15 cellular contexts compared by ENCODE assay signal in genomic region chr2:213036836-213037235, GRCh38.
DNase-seq lines count a peak whose midpoint lies in the region; FAIRE-seq and TF ChIP-seq lines count a peak whose summit lies in the region.
"Had no signal": no experiment of that assay in that cellular context is flagged by ENCODE, and none has a peak within 500 bp of the region (broad histone marks: within the 10 kb centered on the region; RNA-seq: fewer than 3 reads in every experiment).

No MANE protein-coding gene starts in this region.

- H3K9ac ChIP-seq in adipocyte (ENCODE audit: low read length) = no peak overlapping the region

- no peaks in the 10 kb centered on the region for H3K36me3 ChIP-seq in adipocyte (ENCODE audit: control insufficient read depth, insufficient read depth, low read length, severe bottlenecking)
- H3K36me3 ChIP-seq: gastroesophageal sphincter, HAP-1 had no signal

- H3K27me3 ChIP-seq in adipocyte (replicated peaks; ENCODE audit: control insufficient read depth, insufficient read depth, low read length) = no peaks in the 10 kb centered on the region
- H3K27me3 ChIP-seq: gastroesophageal sphincter had no signal

- H3K4me1 ChIP-seq in adipocyte (ENCODE audit: control insufficient read depth, insufficient read depth, low read length) = no peaks in the 10 kb centered on the region
- H3K4me1 ChIP-seq: gastroesophageal sphincter, HAP-1 had no signal

- POLR2A ChIA-PET in HEK293T (lab: Yijun Ruan, JAX) = no interaction called here

- peak; percentile 73 for FAIRE-seq in GM19239 (lab: Jason Lieb, UNC)
- FAIRE-seq: keratinocyte had no signal

- CTCF ChIA-PET in HEK293T (lab: Yijun Ruan, JAX) = no interaction called here

- H3K9me3 ChIP-seq in adipocyte (ENCODE audit: control insufficient read depth, low read length) = no peaks in the 10 kb centered on the region
- H3K9me3 ChIP-seq: gastroesophageal sphincter, HAP-1 had no signal

- no peak overlapping the region for H3K4me3 ChIP-seq in adipocyte (ENCODE audit: low read length)
- H3K4me3 ChIP-seq: gastroesophageal sphincter, HAP-1 had no signal

- DNase-seq in AG20443 (ENCODE audit: low spot score) (peak; percentile 42), GM19239 (ENCODE audit: insufficient read length, low spot score) (no peak), adipocyte (ENCODE audit: low read depth) (peak; percentile 35), kidney glomerular epithelial cell (lab: John Stamatoyannopoulos, UW) (peak; percentile 21), iPS-NIHi11 (ENCODE audit: low spot score) (no peak), superior temporal gyrus (ENCODE audit: extremely low spot score) (no peak), HEK293T (ENCODE audit: extremely low spot score) (no peak)
- DNase-seq in stimulated activated naive CD4-positive, alpha-beta T cell treated with Interleukin-2 at 50 U/mL for 16 hours (lab: John Stamatoyannopoulos, UW) = no peak
- DNase-seq: activated T-cell treated with anti-CD3 and anti-CD28 coated beads, Interleukin-2, amount 50 U/mL, for 4 hours; AML-193; stimulated activated CD8-positive, alpha-beta memory T cell treated with anti-CD3 and anti-CD28 coated beads, Interleukin-4, amount 100 ng/mL, for 48 hours; SW 1271 had no signal

TF ChIP-seq in HEK293T, 16 proteins besides CTCF, POLR2A, EP300 and RAD21:
- TF ChIP-seq FOXA1 (IDR thresholded peaks at IDR 0.05) = no peak
- TF ChIP-seq ARNT (IDR thresholded peaks at IDR 0.05) = no peak
- TF ChIP-seq TARDBP (IDR thresholded peaks at IDR 0.05) = no peak
- no peak for TF ChIP-seq L3MBTL2 (conservative IDR thresholded peaks at IDR 0.05)
- no peak for TF ChIP-seq HDGF (IDR thresholded peaks at IDR 0.05; ENCODE audit: borderline replicate concordance)
- no peak for TF ChIP-seq ZNF384 (IDR thresholded peaks at IDR 0.05)
- TF ChIP-seq PKNOX1 (IDR thresholded peaks at IDR 0.05) = no peak
- TF ChIP-seq FOXM1 (IDR thresholded peaks at IDR 0.05; ENCODE audit: borderline replicate concordance) = no peak
- TF ChIP-seq ELF4 (IDR thresholded peaks at IDR 0.05) = no peak
- no peak for TF ChIP-seq FOXK2 (IDR thresholded peaks at IDR 0.05)
- no peak for TF ChIP-seq SP1 (IDR thresholded peaks at IDR 0.05)
- TF ChIP-seq SUZ12 (IDR thresholded peaks at IDR 0.05) = no peak
- TF ChIP-seq NFRKB (IDR thresholded peaks at IDR 0.05) = no peak
- no peak for TF ChIP-seq LEF1 (IDR thresholded peaks at IDR 0.05; ENCODE audit: borderline replicate concordance)
- TF ChIP-seq BHLHE40 (IDR thresholded peaks at IDR 0.05; ENCODE audit: borderline replicate concordance) = no peak
- TF ChIP-seq CTBP1 (IDR thresholded peaks at IDR 0.05; ENCODE audit: borderline replicate concordance) = no peak

Comparison
In these comparisons a context has a peak if more than half of its experiments do, and no peak if none do; other contexts are left out.
1. DNase-seq: peak in AG20443 (single experiment), adipocyte (single experiment) and kidney glomerular epithelial cell (single experiment); none in GM19239 (single experiment), iPS-NIHi11 (single experiment), stimulated activated naive CD4-positive, alpha-beta T cell treated with Interleukin-2 at 50 U/mL for 16 hours (single experiment), superior temporal gyrus (single experiment) and HEK293T (single experiment).